Comparison of ENCODE assay signal across 8 cellular contexts in the genomic region with DNA sequence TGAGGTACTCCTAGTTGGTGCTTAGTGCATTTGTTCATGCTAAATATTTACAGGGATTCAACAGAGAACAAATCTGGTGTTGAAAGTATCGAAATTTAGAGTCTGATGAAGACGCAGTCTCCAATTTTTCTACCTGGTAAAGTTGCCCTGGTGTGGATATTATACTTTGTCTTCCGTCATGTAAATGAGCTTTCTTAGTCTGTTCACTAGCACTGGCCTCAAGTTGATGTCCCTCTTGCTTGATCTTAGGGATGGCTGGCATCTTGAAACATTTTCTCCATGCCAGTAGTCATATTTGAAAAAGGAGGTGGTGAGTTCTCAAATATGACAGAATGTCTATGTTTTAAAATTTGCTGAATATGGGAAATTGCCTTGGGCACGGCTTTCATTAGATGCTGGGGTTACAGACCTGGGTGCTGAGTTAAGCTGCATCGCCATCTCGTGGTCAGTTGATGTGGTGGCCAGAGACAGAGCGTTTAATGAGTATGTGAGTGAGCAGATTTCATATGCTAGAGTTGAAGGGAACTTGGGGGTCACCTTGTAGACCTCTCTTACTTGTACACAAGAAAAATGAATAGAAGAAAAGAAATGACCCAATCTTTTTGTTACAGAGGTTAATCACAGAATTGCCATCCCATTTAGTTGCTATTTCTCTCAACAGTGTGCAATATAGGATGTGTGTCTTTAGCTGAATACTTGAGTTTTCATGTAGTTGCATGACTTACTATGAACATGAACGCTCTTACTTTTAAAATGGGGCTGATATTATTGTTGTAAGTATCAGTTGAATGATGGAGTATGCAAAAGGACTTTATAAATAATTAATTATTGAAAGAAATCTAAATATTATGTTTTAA.
DNase-seq lines count a peak whose midpoint lies in the region; ATAC-seq and TF ChIP-seq lines count a peak whose summit lies in the region.

No MANE protein-coding gene starts in this region.

- no peaks in the 10 kb centered on the region for H3K79me1 ChIP-seq in mesendoderm (ENCODE audit: low read length)

- H4K5ac ChIP-seq in mesendoderm (ENCODE audit: low read length): no peak overlapping the region

- no peak overlapping the region for H4K8ac ChIP-seq in mesendoderm (ENCODE audit: low read depth, low read length)

- H3K79me2 ChIP-seq in mesendoderm (ENCODE audit: control insufficient read depth, insufficient read depth, low read length): no peaks in the 10 kb centered on the region

- POLR2A ChIA-PET in activated CD4-positive, alpha-beta T cell treated with anti-CD3 and anti-CD28 coated beads, Interleukin-2, amount 10 ng/mL, durations not matched to agents 7 days and 5 days (lab: Charles Lee): no interaction called here

- H3K18ac ChIP-seq in mesendoderm (ENCODE audit: low read length): no peak overlapping the region

- peak; percentile 64 for TF ChIP-seq CTCF in endothelial cell (IDR thresholded peaks at IDR 0.05; ENCODE audit: unreplicated experiment)

- H3K23ac ChIP-seq in mesendoderm (ENCODE audit: low read length): no peak overlapping the region

- H3K4me3 ChIP-seq in mesendoderm (ENCODE audit: low read length): no peak overlapping the region

- ATAC-seq in GM19023 (IDR thresholded peaks at IDR 0.05; ENCODE audit: unreplicated experiment) (peak; percentile 97), HG03108 (IDR thresholded peaks at IDR 0.05; ENCODE audit: unreplicated experiment) (peak; percentile 85)
- ATAC-seq in stimulated activated naive CD8-positive, alpha-beta T cell treated with anti-CD3 and anti-CD28 coated beads, Interleukin-15, Interleukin-2, amounts not matched to agents 100 U/mL and 50 U/mL, for 24 hours: peak; percentile 86

- no peak overlapping the region for H3K27ac Mint-ChIP-seq in activated CD4-positive, alpha-beta T cell treated with anti-CD3 and anti-CD28 coated beads, Interleukin-2, amount 10 ng/mL, durations not matched to agents 7 days and 5 days
- H3K27ac Mint-ChIP-seq in endothelial cell (ENCODE audit: unreplicated experiment): no peak overlapping the region

- no peaks in the 10 kb centered on the region for H3K27me3 ChIP-seq in mesendoderm (ENCODE audit: insufficient read depth, low read length, poor library complexity)

- no peak overlapping the region for H2BK5ac ChIP-seq in mesendoderm (ENCODE audit: low read length)

- no peaks in the 10 kb centered on the region for H3K36me3 ChIP-seq in mesendoderm (ENCODE audit: control insufficient read depth, insufficient read depth, low read length)

- no peak overlapping the region for H3K4ac ChIP-seq in mesendoderm (ENCODE audit: low read depth, low read length)

- DNase-seq in CD1c-positive myeloid dendritic cell (ENCODE audit: extremely low spot score) (peak; percentile 29), NCI-H345 (lab: John Stamatoyannopoulos, UW) (peak; percentile 45), endothelial cell (ENCODE audit: low spot score) (peak; percentile 61), mesendoderm (peak; percentile 70)
- peak; percentile 48 for DNase-seq in activated CD4-positive, alpha-beta T cell treated with anti-CD3 and anti-CD28 coated beads, Interleukin-2, amount 10 ng/mL, durations not matched to agents 7 days and 5 days
- DNase-seq in stimulated activated naive CD8-positive, alpha-beta T cell treated with anti-CD3 and anti-CD28 coated beads, Interleukin-15, Interleukin-2, amounts not matched to agents 100 U/mL and 50 U/mL, for 24 hours: peak; percentile 43

- no peaks in the 10 kb centered on the region for H3K4me1 Mint-ChIP-seq in activated CD4-positive, alpha-beta T cell treated with anti-CD3 and anti-CD28 coated beads, Interleukin-2, amount 10 ng/mL, durations not matched to agents 7 days and 5 days
- H3K4me1 Mint-ChIP-seq in endothelial cell (ENCODE audit: unreplicated experiment): peaks cover 4% of the 10 kb centered on the region

- H2BK120ac ChIP-seq in mesendoderm (ENCODE audit: low read depth, low read length): no peak overlapping the region

- CTCF ChIA-PET in activated CD4-positive, alpha-beta T cell treated with anti-CD3 and anti-CD28 coated beads, Interleukin-2, amount 10 ng/mL, durations not matched to agents 7 days and 5 days (lab: Charles Lee): no interaction called here

- no peak overlapping the region for H3K9ac ChIP-seq in mesendoderm (ENCODE audit: low read length)

- H3K9me3 Mint-ChIP-seq in activated CD4-positive, alpha-beta T cell treated with anti-CD3 and anti-CD28 coated beads, Interleukin-2, amount 10 ng/mL, durations not matched to agents 7 days and 5 days: peaks cover 2% of the 10 kb centered on the region
- H3K9me3 Mint-ChIP-seq in endothelial cell (ENCODE audit: unreplicated experiment): no peaks in the 10 kb centered on the region

- WGBS in mesendoderm (ENCODE audit: extremely low coverage, insufficient coverage, low lambda C conversion rate): no CpG with 5 or more reads among the region's 8 CpGs

- no peak overlapping the region for H3K4me2 ChIP-seq in mesendoderm (ENCODE audit: low read length)

- no peaks in the 10 kb centered on the region for H3K4me1 ChIP-seq in mesendoderm (ENCODE audit: control insufficient read depth, low read depth, low read length)

- no peak overlapping the region for H2BK15ac ChIP-seq in mesendoderm (replicated peaks; ENCODE audit: low read depth)

- no peak overlapping the region for H3K56ac ChIP-seq in mesendoderm (ENCODE audit: low read length)

- H2AK5ac ChIP-seq in mesendoderm (ENCODE audit: low read length): no peak overlapping the region

- peaks cover 9% of the 10 kb centered on the region for H3K27me3 Mint-ChIP-seq in activated CD4-positive, alpha-beta T cell treated with anti-CD3 and anti-CD28 coated beads, Interleukin-2, amount 10 ng/mL, durations not matched to agents 7 days and 5 days
- no peaks in the 10 kb centered on the region for H3K27me3 Mint-ChIP-seq in endothelial cell (ENCODE audit: unreplicated experiment)

- no peak overlapping the region for H3K4me3 Mint-ChIP-seq in activated CD4-positive, alpha-beta T cell treated with anti-CD3 and anti-CD28 coated beads, Interleukin-2, amount 10 ng/mL, durations not matched to agents 7 days and 5 days
- no peak overlapping the region for H3K4me3 Mint-ChIP-seq in endothelial cell (ENCODE audit: unreplicated experiment)

- H3K27ac ChIP-seq in mesendoderm (ENCODE audit: low read depth, low read length): no peak overlapping the region

- H3K36me3 Mint-ChIP-seq in activated CD4-positive, alpha-beta T cell treated with anti-CD3 and anti-CD28 coated beads, Interleukin-2, amount 10 ng/mL, durations not matched to agents 7 days and 5 days (ENCODE audit: low read depth): no peaks in the 10 kb centered on the region
- no peaks in the 10 kb centered on the region for H3K36me3 Mint-ChIP-seq in endothelial cell (ENCODE audit: low read depth, unreplicated experiment)
